Comparison of ENCODE assay signal across 26 cellular contexts in genomic region chr1:54370287-54371003, GRCh38. TPM values are rescaled to one million over a fixed set of nuclear protein-coding genes. Genes with fewer than 3 reads are reported as not detected.
DNase-seq lines count a peak whose midpoint lies in the region; ATAC-seq and TF ChIP-seq lines count a peak whose summit lies in the region.
"Had no signal": no experiment of that assay in that cellular context is flagged by ENCODE, and none has a peak within 500 bp of the region (broad histone marks: within the 10 kb centered on the region; RNA-seq: fewer than 3 reads in every experiment).

No MANE protein-coding gene starts in this region.

- peaks cover 14% of the 10 kb centered on the region for H3K36me3 ChIP-seq in IMR-90 (ENCODE audit: control insufficient read depth, insufficient read depth, low read length)
- H3K36me3 ChIP-seq in effector memory CD4-positive, alpha-beta T cell (ENCODE audit: control insufficient read depth, insufficient read depth, low read length), result no peaks in the 10 kb centered on the region
- H3K36me3 ChIP-seq: neutrophil, prostate gland, thoracic aorta, uterus had no signal

- CTCF ChIA-PET in IMR-90 (lab: Yijun Ruan, JAX), result no interaction called here

- H3K36me3 Mint-ChIP-seq in progenitor cell of endocrine pancreas (ENCODE audit: insufficient read depth), result peaks cover 9% of the 10 kb centered on the region

- no peak overlapping the region for H2AFZ ChIP-seq in IMR-90 (replicated peaks; ENCODE audit: low read length, poor library complexity)

- no peak overlapping the region for H2BK15ac ChIP-seq in IMR-90 (ENCODE audit: low read depth, low read length)

- H3K27me3 ChIP-seq in IMR-90 (ENCODE audit: control insufficient read depth, insufficient read depth, low read length), result no peaks in the 10 kb centered on the region
- no peaks in the 10 kb centered on the region for H3K27me3 ChIP-seq in effector memory CD4-positive, alpha-beta T cell (replicated peaks; ENCODE audit: control insufficient read depth, insufficient read depth, low read length, poor library complexity, severe bottlenecking)
- H3K27me3 ChIP-seq: neutrophil, Peyer's patch, uterus had no signal

- POLR2A ChIA-PET in IMR-90 (lab: Charles Lee; ENCODE audit: unreplicated experiment), result no interaction called here

- H3K56ac ChIP-seq in IMR-90 (ENCODE audit: extremely low read depth, insufficient read depth, low read length), result no peak overlapping the region

- H4K8ac ChIP-seq in IMR-90 (ENCODE audit: low read depth in 2 of 2, low read length in 2 of 2), result no peak overlapping the region

- peaks cover 12% of the 10 kb centered on the region for H3K4me1 ChIP-seq in IMR-90 (ENCODE audit: control insufficient read depth, insufficient read depth, low read length)
- H3K4me1 ChIP-seq in effector memory CD4-positive, alpha-beta T cell (ENCODE audit: control insufficient read depth, insufficient read depth, low read length, poor library complexity, severe bottlenecking), result no peaks in the 10 kb centered on the region
- H3K4me1 ChIP-seq: uterus had no signal

- 94% methylated on average over 9 of the region's 14 CpGs; no CpG with 5 or more reads in 1 of the 2 experiments for WGBS in IMR-90 (ENCODE audit: extremely low coverage in 2 of 2, insufficient read length in 1 of 2), 2 experiments

- H3K79me1 ChIP-seq in IMR-90 (ENCODE audit: low read depth in 1 of 2, low read length in 2 of 2), result peaks cover 53 to 92% of the 10 kb centered on the region in 2 experiments

- H3K4me3 Mint-ChIP-seq in progenitor cell of endocrine pancreas (ENCODE audit: low read depth), result no peak overlapping the region
- H3K4me3 Mint-ChIP-seq: activated naive CD4-positive, alpha-beta T cell treated with anti-CD3 and anti-CD28 coated beads, Interleukin-2, amount 50 U/mL, for 24 hours; CD4-positive, alpha-beta T cell; dendritic cell treated with granulocyte-macrophage colony-stimulating factor and Interleukin-4, amounts not matched to agents 40 ng/mL and 50 ng/mL, for 4 days; memory B cell had no signal

- ATAC-seq in IMR-90 (ENCODE audit: low read depth), result no peak
- no peak for ATAC-seq in GM18498 (IDR thresholded peaks at IDR 0.05; ENCODE audit: unreplicated experiment)

- no peak overlapping the region; the same call in 1 of the 2 replicates for H3K4ac ChIP-seq in IMR-90 (ENCODE audit: low read depth, low read length)

- no peaks in the 10 kb centered on the region for H3K9me3 Mint-ChIP-seq in progenitor cell of endocrine pancreas (ENCODE audit: low read depth)
- H3K9me3 Mint-ChIP-seq: activated naive CD4-positive, alpha-beta T cell treated with anti-CD3 and anti-CD28 coated beads, Interleukin-2, amount 50 U/mL, for 24 hours; CD4-positive, alpha-beta T cell; dendritic cell treated with granulocyte-macrophage colony-stimulating factor and Interleukin-4, amounts not matched to agents 40 ng/mL and 50 ng/mL, for 4 days; memory B cell had no signal

- peaks cover 31% of the 10 kb centered on the region for H3K9me1 ChIP-seq in IMR-90 (ENCODE audit: insufficient read depth, low read length)

- H4K5ac ChIP-seq in IMR-90 (ENCODE audit: low read depth, low read length), result no peak overlapping the region

- no peak overlapping the region for H3K14ac ChIP-seq in IMR-90 (replicated peaks; ENCODE audit: low read depth, low read length)

- no peak overlapping the region for H3K4me2 ChIP-seq in IMR-90 (ENCODE audit: low read depth, low read length)

- H2BK120ac ChIP-seq in IMR-90 (ENCODE audit: low read depth, low read length), result no peak overlapping the region

- no peak overlapping the region for H3K23ac ChIP-seq in IMR-90 (ENCODE audit: low read depth, low read length)

- H3K27ac Mint-ChIP-seq in progenitor cell of endocrine pancreas, result peak overlapping the region; percentile 42
- H3K27ac Mint-ChIP-seq: activated naive CD4-positive, alpha-beta T cell treated with anti-CD3 and anti-CD28 coated beads, Interleukin-2, amount 50 U/mL, for 24 hours; dendritic cell treated with granulocyte-macrophage colony-stimulating factor and Interleukin-4, amounts not matched to agents 40 ng/mL and 50 ng/mL, for 4 days; memory B cell had no signal

- TF ChIP-seq CTCF in IMR-90 (conservative IDR thresholded peaks at IDR 0.05; ENCODE audit: low read depth, low read length) (no peak), progenitor cell of endocrine pancreas (IDR thresholded peaks at IDR 0.05; ENCODE audit: unreplicated experiment) (no peak)

- TF ChIP-seq POLR2A in IMR-90 (IDR thresholded peaks at IDR 0.05; ENCODE audit: low read depth, low read length), result no peak

- no peak overlapping the region for H3K9ac ChIP-seq in IMR-90 (ENCODE audit: low read depth, low read length)

- no peaks in the 10 kb centered on the region for H3K9me3 ChIP-seq in IMR-90 (ENCODE audit: control insufficient read depth, insufficient read depth, low read length)
- H3K9me3 ChIP-seq in effector memory CD4-positive, alpha-beta T cell (ENCODE audit: control insufficient read depth, low read length), result no peaks in the 10 kb centered on the region
- H3K9me3 ChIP-seq: neutrophil, Peyer's patch, prostate gland, thoracic aorta, uterus had no signal

- no peak overlapping the region for H3K27ac ChIP-seq in IMR-90 (ENCODE audit: insufficient read depth, low read length)
- no peak overlapping the region for H3K27ac ChIP-seq in effector memory CD4-positive, alpha-beta T cell (ENCODE audit: insufficient read depth, low read length, poor library complexity, severe bottlenecking)
- H3K27ac ChIP-seq: neutrophil, prostate gland, thoracic aorta, uterus had no signal

- peak overlapping the region; percentile 19 for H2AK9ac ChIP-seq in IMR-90 (replicated peaks; ENCODE audit: low read depth, low read length, poor library complexity)

- dilution Hi-C loops in IMR-90 (cut with HindIII; ENCODE audit: low sequenced_read_pairs, unreplicated experiment), result no loop called here

- BruUV-seq in IMR-90 (replicated peaks; lab: Mats Ljungman, UMichigan), result no TSS peak

- H3K4me1 Mint-ChIP-seq in progenitor cell of endocrine pancreas (ENCODE audit: low read depth), result peaks cover 58% of the 10 kb centered on the region

- peaks cover 41% of the 10 kb centered on the region for H4K20me1 ChIP-seq in IMR-90 (ENCODE audit: insufficient read depth, low read length)

- intact Hi-C loops in IMR-90 (cut with micrococcal nuclease), result no loop called here

- H2BK20ac ChIP-seq in IMR-90 (ENCODE audit: low read depth, low read length), result no peak overlapping the region

- no peaks in the 10 kb centered on the region for H3K27me3 Mint-ChIP-seq in progenitor cell of endocrine pancreas
- H3K27me3 Mint-ChIP-seq: activated naive CD4-positive, alpha-beta T cell treated with anti-CD3 and anti-CD28 coated beads, Interleukin-2, amount 50 U/mL, for 24 hours; CD4-positive, alpha-beta T cell; dendritic cell treated with granulocyte-macrophage colony-stimulating factor and Interleukin-4, amounts not matched to agents 40 ng/mL and 50 ng/mL, for 4 days; memory B cell had no signal

- DNase-seq in NCI-H82 (lab: John Stamatoyannopoulos, UW) (peak; percentile 25), NCI-H82 treated with DMSO at 0.1 percent for 48 hours (lab: John Stamatoyannopoulos, UW; ENCODE audit: unreplicated experiment) (no peak), IMR-90 (no peak), cerebellum (ENCODE audit: low spot score) (peak; percentile 67), progenitor cell of endocrine pancreas (ENCODE audit: low spot score, unreplicated experiment) (no peak), hippocampal formation (lab: John Stamatoyannopoulos, UW) (no peak)
- DNase-seq in effector memory CD4-positive, alpha-beta T cell, result no peak
- DNase-seq: activated CD4-positive, alpha-beta T cell treated with anti-CD3 and anti-CD28 coated beads, Interleukin-2, amount 50 U/mL, for 4 hours; amygdala; CD4-positive, alpha-beta T cell; DMS153; GOT3; NCI-H1436 treated with DMSO at 0.1 percent for 48 hours; NCI-H524 treated with DMSO at 0.1 percent for 48 hours; Peyer's patch; stimulated activated naive CD4-positive, alpha-beta T cell treated with Interleukin-2 at 50 U/mL for 16 hours; SW 1271; T-helper 9 cell; uterus had no signal

- no peak for TF ChIP-seq RAD21 in IMR-90 (IDR thresholded peaks at IDR 0.05; ENCODE audit: low read length)

- H3K18ac ChIP-seq in IMR-90 (ENCODE audit: low read depth, low read length), result no peak overlapping the region

- no peak overlapping the region for H3K4me3 ChIP-seq in IMR-90 (ENCODE audit: insufficient read depth, low read depth, low read length)
- no peak overlapping the region for H3K4me3 ChIP-seq in effector memory CD4-positive, alpha-beta T cell (ENCODE audit: insufficient read depth, low read depth, low read length, poor library complexity, severe bottlenecking)
- H3K4me3 ChIP-seq: Peyer's patch, prostate gland, thoracic aorta, uterus had no signal

- in situ Hi-C loops in IMR-90 (cut with MboI; ENCODE audit: low sequenced_read_pairs), result no loop called here

- H4K91ac ChIP-seq in IMR-90 (ENCODE audit: insufficient read depth, low read depth, low read length), result no peak overlapping the region

- no peak overlapping the region for H2BK5ac ChIP-seq in IMR-90 (ENCODE audit: low read depth, low read length, poor library complexity, severe bottlenecking)

- H2AK5ac ChIP-seq in IMR-90 (ENCODE audit: low read depth, low read length), result no peak overlapping the region

TF ChIP-seq in IMR-90, 13 proteins besides CTCF, POLR2A, EP300 and RAD21 (continues in another document):
- TF ChIP-seq CEBPB (IDR thresholded peaks at IDR 0.05; ENCODE audit: low read depth, low read length) (no peak), USF2 (IDR thresholded peaks at IDR 0.05; ENCODE audit: low read depth, low read length) (no peak), NFE2L2 (IDR thresholded peaks at IDR 0.05; ENCODE audit: low read depth, low read length) (no peak), MAFK (IDR thresholded peaks at IDR 0.05; ENCODE audit: low read depth, low read length) (no peak), FOS (IDR thresholded peaks at IDR 0.05; ENCODE audit: low read depth, low read length) (no peak), RCOR1 (IDR thresholded peaks at IDR 0.05; ENCODE audit: insufficient replicate concordance, low read length) (no peak), MAZ (IDR thresholded peaks at IDR 0.05; ENCODE audit: borderline replicate concordance, low read depth, low read length) (no peak), SMC3 (IDR thresholded peaks at IDR 0.05; ENCODE audit: low read depth, low read length) (no peak), BHLHE40 (IDR thresholded peaks at IDR 0.05; ENCODE audit: low read depth, low read length) (no peak)

RNA-seq across cellular contexts. Expression of gene SSBP3, which starts 35.7 kb away (rescaled TPM):
- total RNA-seq in IMR-90 (2012; rRNA removed) (9.7 and 10.9 TPM in 2 replicates), cerebellum (36.4 TPM), progenitor cell of endocrine pancreas (149 and 161 TPM in 2 replicates)
- polyA plus RNA-seq in IMR-90 (2012; rRNA removed), result 39.6 and 40.6 TPM in 2 replicates
- polyA plus RNA-seq in IMR-90 (2012; cell fraction: cytosol; rRNA removed), result 18.9 and 49.8 TPM in 2 replicates
- polyA plus RNA-seq in IMR-90 (2012; cell fraction: nucleus; rRNA removed; ENCODE audit: low replicate concordance), result 36.1 and 36.7 TPM in 2 replicates

Comparison
In these comparisons a context has a peak if more than half of its experiments do, and no peak if none do; other contexts are left out.
1. DNase-seq: peak in NCI-H82 (single experiment) and cerebellum (single experiment); none in NCI-H82 treated with DMSO at 0.1 percent for 48 hours (single experiment), IMR-90 (single experiment), progenitor cell of endocrine pancreas (single experiment), hippocampal formation (0 of 2) and effector memory CD4-positive, alpha-beta T cell (0 of 3).